31 cellular contexts compared by ENCODE assay signal in genomic region chr1:89934441-89934840, GRCh38.
"Had no signal": no experiment of that assay in that cellular context is flagged by ENCODE, and none has a peak within 500 bp of the region (broad histone marks: within the 10 kb centered on the region; RNA-seq: fewer than 3 reads in every experiment).

No MANE protein-coding gene starts in this region.

- H3K4me1 ChIP-seq: foreskin keratinocyte, lower lobe of right lung, parathyroid adenoma, transverse colon, upper lobe of right lung, uterus had no signal

- DNase-seq: effector CD8-positive, alpha-beta T cell; endodermal cell; foreskin keratinocyte; heart left ventricle; kidney; left colon; left ventricle myocardium superior; lower lobe of right lung; mucosa of descending colon; naive B cell; right lobe of liver; small intestine; stimulated activated CD4-positive, alpha-beta T cell treated with anti-CD3 and anti-CD28 coated beads, Interleukin-12 subunit alpha, Interleukin-12 subunit beta, amount 100 ng/mL, for 4 hours; stimulated activated CD4-positive, alpha-beta T cell treated with anti-CD3 and anti-CD28 coated beads, Interleukin-1b, Interleukin-23, amount 100 ng/mL, for 48 hours; stimulated activated CD4-positive, alpha-beta T cell treated with anti-CD3 and anti-CD28 coated beads, Interleukin-4, amount 100 ng/mL, for 1 hour; stimulated activated CD8-positive, alpha-beta memory T cell treated with anti-CD3 and anti-CD28 coated beads, Interleukin-4, amount 100 ng/mL, for 48 hours; stimulated activated naive CD4-positive, alpha-beta T cell; stimulated activated naive CD8-positive, alpha-beta T cell treated with anti-CD3 and anti-CD28 coated beads, Interleukin-15, amount 100 ng/mL, for 72 hours; transverse colon; upper lobe of right lung; uterus had no signal

- H3K4me3 ChIP-seq: esophagus muscularis mucosa, gastroesophageal sphincter, heart left ventricle, hepatocyte, lower lobe of right lung, mucosa of descending colon, neural progenitor cell, right lobe of liver, thoracic aorta, transverse colon, upper lobe of right lung, uterus had no signal

- H3K27ac ChIP-seq: epithelial cell of prostate, esophagus muscularis mucosa, foreskin keratinocyte, gastroesophageal sphincter, heart left ventricle, hepatocyte, lower lobe of right lung, neural progenitor cell, parathyroid adenoma, right lobe of liver, thoracic aorta, transverse colon, upper lobe of right lung, uterus had no signal

- H3K27me3 ChIP-seq: esophagus muscularis mucosa, foreskin keratinocyte, gastroesophageal sphincter, heart left ventricle, hepatocyte, neural progenitor cell, right lobe of liver, transverse colon, upper lobe of right lung, uterus had no signal

- H3K4me3 Mint-ChIP-seq: endodermal cell; mesothelial cell of epicardium; naive B cell; natural killer cell treated with Interleukin-12 subunit alpha and Interleukin-12 subunit beta and Interleukin-15 and Interleukin-18, amount 100 ng/mL, for 72 hours; neural progenitor cell; stimulated activated naive CD8-positive, alpha-beta T cell treated with anti-CD3 and anti-CD28 coated beads, Interleukin-15, amount 100 ng/mL, for 72 hours had no signal

- H3K4me2 ChIP-seq: hepatocyte, neural progenitor cell had no signal

- H3K9me3 Mint-ChIP-seq: endodermal cell; mesothelial cell of epicardium; naive B cell; natural killer cell treated with Interleukin-12 subunit alpha and Interleukin-12 subunit beta and Interleukin-15 and Interleukin-18, amount 100 ng/mL, for 72 hours; neural progenitor cell; stimulated activated naive CD8-positive, alpha-beta T cell treated with anti-CD3 and anti-CD28 coated beads, Interleukin-15, amount 100 ng/mL, for 72 hours had no signal

- H3K9me3 ChIP-seq: esophagus muscularis mucosa, gastroesophageal sphincter, heart left ventricle, lower lobe of right lung, mucosa of descending colon, right lobe of liver, thoracic aorta, transverse colon, upper lobe of right lung, uterus had no signal

- H2AFZ ChIP-seq: hepatocyte, neural progenitor cell, parathyroid adenoma had no signal

- ATAC-seq: foreskin keratinocyte; gastroesophageal sphincter; heart left ventricle; left colon; left ventricle myocardium superior; lower lobe of right lung; mucosa of descending colon; natural killer cell treated with Interleukin-12 subunit alpha and Interleukin-12 subunit beta and Interleukin-15 and Interleukin-18, amount 100 ng/mL, for 72 hours; stimulated activated naive CD8-positive, alpha-beta T cell treated with anti-CD3 and anti-CD28 coated beads, Interleukin-15, amount 100 ng/mL, for 72 hours; upper lobe of right lung had no signal

- H3K27ac Mint-ChIP-seq: endodermal cell; mesothelial cell of epicardium; naive B cell; natural killer cell treated with Interleukin-12 subunit alpha and Interleukin-12 subunit beta and Interleukin-15 and Interleukin-18, amount 100 ng/mL, for 72 hours; neural progenitor cell had no signal

- H3K79me2 ChIP-seq: hepatocyte, parathyroid adenoma had no signal

- H3K36me3 ChIP-seq: neural progenitor cell, thoracic aorta, transverse colon, uterus had no signal

- H3K27me3 Mint-ChIP-seq: naive B cell; natural killer cell treated with Interleukin-12 subunit alpha and Interleukin-12 subunit beta and Interleukin-15 and Interleukin-18, amount 100 ng/mL, for 72 hours; progenitor cell of endocrine pancreas; stimulated activated naive CD8-positive, alpha-beta T cell treated with anti-CD3 and anti-CD28 coated beads, Interleukin-15, amount 100 ng/mL, for 72 hours had no signal
